8 cellular contexts compared by ENCODE assay signal in the genomic region with DNA sequence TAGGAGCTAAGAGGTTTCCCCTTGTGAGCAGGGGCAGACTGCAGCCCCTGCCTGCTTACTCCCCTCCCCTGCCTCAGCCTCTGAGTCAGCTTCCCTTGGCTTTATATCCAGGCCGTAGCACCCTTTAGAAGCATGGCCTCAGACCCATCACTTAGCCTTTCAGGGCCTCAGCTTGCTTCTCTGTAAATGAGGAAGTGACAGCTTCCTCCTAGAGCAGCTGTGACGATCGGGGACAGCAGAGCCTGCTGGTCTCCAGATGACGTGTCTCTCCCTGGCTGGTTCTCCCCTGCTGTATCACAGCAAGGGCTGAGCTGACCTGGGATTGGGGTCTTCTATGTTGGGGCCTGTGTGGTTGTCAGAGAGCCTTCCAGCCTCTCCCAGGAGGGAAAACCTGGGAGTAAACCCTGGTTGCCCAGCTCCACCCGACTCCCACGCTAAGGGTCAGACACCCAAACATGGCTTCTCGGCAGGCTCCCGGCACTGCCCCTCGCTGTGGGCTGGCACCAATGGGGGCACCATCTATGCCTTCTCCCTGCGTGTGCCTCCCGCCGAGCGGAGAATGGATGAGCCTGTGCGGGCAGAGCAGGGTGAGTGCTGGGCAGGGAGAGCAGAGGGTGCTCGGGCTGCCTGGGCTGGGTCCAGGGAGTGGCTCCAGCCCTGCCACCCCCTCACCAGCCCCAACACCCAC. TPM values are rescaled to one million over a fixed set of nuclear protein-coding genes. Genes with fewer than 3 reads are reported as not detected.
DNase-seq lines count a peak whose midpoint lies in the region; ATAC-seq and TF ChIP-seq lines count a peak whose summit lies in the region.

No MANE protein-coding gene starts in this region.

- DNase-seq in cardiac muscle cell (ENCODE audit: low read depth in 1 of 2, low spot score in 1 of 2) (peak in 1 of 2 donors; percentile 21), left ventricle myocardium inferior (no peak), SKM-1 (lab: John Stamatoyannopoulos, UW; ENCODE audit: unreplicated experiment) (peak; percentile 83), hepatocyte (ENCODE audit: low spot score) (peak; percentile 4), T-helper 9 cell (no peak), NCI-H1930 (lab: John Stamatoyannopoulos, UW) (no peak)

- no peak overlapping the region for H3K4me3 ChIP-seq in cardiac muscle cell
- H3K4me3 ChIP-seq in left ventricle myocardium inferior, result no peak overlapping the region
- no peak overlapping the region for H3K4me3 ChIP-seq in hepatocyte

- H3K36me3 ChIP-seq in cardiac muscle cell, result no peaks in the 10 kb centered on the region
- no peaks in the 10 kb centered on the region for H3K36me3 ChIP-seq in left ventricle myocardium inferior
- no peaks in the 10 kb centered on the region for H3K36me3 ChIP-seq in hepatocyte (replicated peaks; ENCODE audit: insufficient read depth, low read depth)

- intact Hi-C loops in left ventricle myocardium inferior (cut with micrococcal nuclease), result no loop called here

- no peak overlapping the region for H3K4me2 ChIP-seq in hepatocyte

- no peak for TF ChIP-seq CTCF in cardiac muscle cell (IDR thresholded peaks at IDR 0.05; ENCODE audit: low read depth, low read length)
- no peak for TF ChIP-seq CTCF in left ventricle myocardium inferior (IDR thresholded peaks at IDR 0.05; ENCODE audit: borderline replicate concordance)
- TF ChIP-seq CTCF in hepatocyte (IDR thresholded peaks at IDR 0.05; ENCODE audit: poor library complexity), result no peak

- 92% methylated on average over 15 of the region's 15 CpGs for WGBS in hepatocyte (ENCODE audit: low lambda C conversion rate, missing lambda C conversion rate)

- no peaks in the 10 kb centered on the region for H3K79me2 ChIP-seq in hepatocyte

- H3K27ac ChIP-seq in cardiac muscle cell, result peak overlapping the region; percentile 43
- no peak overlapping the region for H3K27ac ChIP-seq in left ventricle myocardium inferior (replicated peaks)
- H3K27ac ChIP-seq in hepatocyte, result no peak overlapping the region

- H3K4me1 ChIP-seq in cardiac muscle cell (ENCODE audit: low read depth) (no peaks in the 10 kb centered on the region), left ventricle myocardium inferior (no peaks in the 10 kb centered on the region), hepatocyte (ENCODE audit: insufficient read depth) (no peaks in the 10 kb centered on the region)

- no peaks in the 10 kb centered on the region for H4K20me1 ChIP-seq in hepatocyte (ENCODE audit: insufficient read depth, poor library complexity, severe bottlenecking)

- H3K9me2 ChIP-seq in hepatocyte (replicated peaks; ENCODE audit: insufficient read depth), result no peaks in the 10 kb centered on the region

- no peak overlapping the region for H2AFZ ChIP-seq in hepatocyte

- H3K9me3 ChIP-seq in cardiac muscle cell (ENCODE audit: low read depth) (no peaks in the 10 kb centered on the region), left ventricle myocardium inferior (replicated peaks) (no peaks in the 10 kb centered on the region), hepatocyte (ENCODE audit: low read depth) (no peaks in the 10 kb centered on the region)

- ATAC-seq in GM18519 (IDR thresholded peaks at IDR 0.05; ENCODE audit: low FRiP score, unreplicated experiment) (no peak), HG03039 (IDR thresholded peaks at IDR 0.05; ENCODE audit: unreplicated experiment) (no peak)

- H3K27me3 ChIP-seq in cardiac muscle cell (no peaks in the 10 kb centered on the region), left ventricle myocardium inferior (ENCODE audit: low read depth) (no peaks in the 10 kb centered on the region), hepatocyte (no peaks in the 10 kb centered on the region)

RNA-seq across cellular contexts. Expression of gene MYO15B, which starts 16.3 kb away (rescaled TPM):
- total RNA-seq in cardiac muscle cell, result 15.3 and 101 TPM in 2 replicates
- polyA plus RNA-seq in cardiac muscle cell, result 21.3 and 49.2 TPM in 2 replicates
- 43.0 TPM for total RNA-seq in left ventricle myocardium inferior
- total RNA-seq in hepatocyte, result 99.8 and 153 TPM in 2 replicates
- 124 and 132 TPM in 2 replicates for polyA plus RNA-seq in hepatocyte

RNA-seq across cellular contexts. Expression of gene LLGL2, which starts 45.8 kb away (rescaled TPM):
- 28.1 and 40.3 TPM in 2 replicates for total RNA-seq in cardiac muscle cell
- 35.2 and 45.5 TPM in 2 replicates for polyA plus RNA-seq in cardiac muscle cell
- 2.0 TPM for total RNA-seq in left ventricle myocardium inferior
- 60.9 and 81.8 TPM in 2 replicates for total RNA-seq in hepatocyte
- 154 and 194 TPM in 2 replicates for polyA plus RNA-seq in hepatocyte

RNA-seq across cellular contexts. Expression of gene TSEN54, which starts 55.0 kb away (rescaled TPM):
- total RNA-seq in cardiac muscle cell, result 70.5 and 88.8 TPM in 2 replicates
- 52.8 and 64.4 TPM in 2 replicates for polyA plus RNA-seq in cardiac muscle cell
- total RNA-seq in left ventricle myocardium inferior, result 6.8 TPM
- 30.4 and 42.5 TPM in 2 replicates for total RNA-seq in hepatocyte
- 46.3 and 52.3 TPM in 2 replicates for polyA plus RNA-seq in hepatocyte

RNA-seq across cellular contexts. Expression of gene CASKIN2, which starts 56.0 kb away (rescaled TPM):
- total RNA-seq in cardiac muscle cell (24.4 and 31.2 TPM in 2 replicates), left ventricle myocardium inferior (34.3 TPM), hepatocyte (5.3 and 9.8 TPM in 2 replicates)
- polyA plus RNA-seq in cardiac muscle cell (18.1 and 27.3 TPM in 2 replicates), hepatocyte (14.5 and 16.2 TPM in 2 replicates)

Comparison
In these comparisons a context has a peak if more than half of its experiments do, and no peak if none do; other contexts are left out.
1. DNase-seq: peak in SKM-1 (single experiment) and hepatocyte (single experiment); none in left ventricle myocardium inferior (single experiment), T-helper 9 cell (single experiment) and NCI-H1930 (0 of 2).